Comparison of ENCODE assay signal across 15 cellular contexts in genomic region chr19:41939209-41939608, GRCh38. TPM values are rescaled to one million over a fixed set of nuclear protein-coding genes. Genes with fewer than 3 reads are reported as not detected.
"Had no signal": no experiment of that assay in that cellular context is flagged by ENCODE, and none has a peak within 500 bp of the region (broad histone marks: within the 10 kb centered on the region; RNA-seq: fewer than 3 reads in every experiment).

No MANE protein-coding gene starts in this region.

RNA-seq across cellular contexts. Expression of gene ERFL, which starts 11.0 kb away (rescaled TPM):
- total RNA-seq: dermis blood vessel endothelial cell, endothelial cell of umbilical vein, epithelial cell of proximal tubule, foreskin keratinocyte, gastroesophageal sphincter, left lobe of liver, liver, psoas muscle, renal cortical epithelial cell, sigmoid colon, skeletal muscle tissue had no signal

RNA-seq across cellular contexts. Expression of gene ATP1A3, which starts 54.8 kb away (rescaled TPM):
- total RNA-seq: epithelial cell of proximal tubule, kidney, mesothelial cell of epicardium, skeletal muscle tissue, suprapubic skin, upper lobe of right lung had no signal
